In genomic region chr7:126856691-126857291, GRCh38 we compare ENCODE assay signal across 8 cellular contexts.
DNase-seq lines count a peak whose midpoint lies in the region; ATAC-seq and TF ChIP-seq lines count a peak whose summit lies in the region.

No MANE protein-coding gene starts in this region.

- no peaks in the 10 kb centered on the region for H3K36me3 Mint-ChIP-seq in Caco-2 (ENCODE audit: insufficient read depth, unreplicated experiment)
- H3K36me3 Mint-ChIP-seq in osteocyte (ENCODE audit: unreplicated experiment), result no peaks in the 10 kb centered on the region

- no peak overlapping the region for H3K4me3 ChIP-seq in Caco-2 (ENCODE audit: low read depth, low read length)
- no peak overlapping the region for H3K4me3 ChIP-seq in body of pancreas
- H3K4me3 ChIP-seq in gastrocnemius medialis, result no peak overlapping the region

- ATAC-seq in GM19328 (IDR thresholded peaks at IDR 0.05; ENCODE audit: unreplicated experiment) (peak; percentile 67), HG03558 (IDR thresholded peaks at IDR 0.05; ENCODE audit: extremely low read depth, unreplicated experiment) (peak; percentile 67), body of pancreas (no peak), gastrocnemius medialis (no peak)

- TF ChIP-seq CTCF in Caco-2 (IDR thresholded peaks at IDR 0.05; ENCODE audit: insufficient read depth in 1 of 2, low read depth in 1 of 2, low read length in 1 of 2, severe bottlenecking in 1 of 2, unreplicated experiment in 1 of 2) (peak; percentile 56 to 60), body of pancreas (IDR thresholded peaks at IDR 0.05) (peak; percentile 17 to 57 (median 51)), osteocyte (IDR thresholded peaks at IDR 0.05) (peak; percentile 47), gastrocnemius medialis (IDR thresholded peaks at IDR 0.05 in 4 of 5, conservative IDR thresholded peaks at IDR 0.05 in 1 of 5) (no peak)

- H3K27ac ChIP-seq in body of pancreas, result no peak overlapping the region
- H3K27ac ChIP-seq in gastrocnemius medialis, result no peak overlapping the region

- H3K27me3 Mint-ChIP-seq in Caco-2 (ENCODE audit: insufficient read depth, unreplicated experiment) (peaks cover 6% of the 10 kb centered on the region), osteocyte (ENCODE audit: unreplicated experiment) (peaks cover under 1% of the 10 kb centered on the region)

- intact Hi-C loops in Caco-2 (cut with micrococcal nuclease; ENCODE audit: unreplicated experiment), result loop anchor here (2.0 kb wide), 3 partner anchors 44 to 396 kb away; partner anchors contain the start of gene GRM8
- intact Hi-C loops in body of pancreas (cut with DNase I), result no loop called here
- intact Hi-C loops in gastrocnemius medialis (cut with DNase I; ENCODE audit: low total_unique reads), result no loop called here

- CTCF ChIA-PET in Caco-2 (lab: Charles Lee), result no interaction called here

- no peaks in the 10 kb centered on the region for H3K36me3 ChIP-seq in Caco-2 (ENCODE audit: control insufficient read depth, insufficient read depth, low read length)
- no peaks in the 10 kb centered on the region for H3K36me3 ChIP-seq in body of pancreas (replicated peaks in 1 of 2; ENCODE audit: insufficient read depth in 1 of 2, low read depth in 2 of 2)
- H3K36me3 ChIP-seq in gastrocnemius medialis, result no peaks in the 10 kb centered on the region

- TF ChIP-seq POLR2A in body of pancreas (IDR thresholded peaks at IDR 0.05), result no peak
- no peak for TF ChIP-seq POLR2A in gastrocnemius medialis (IDR thresholded peaks at IDR 0.05)

- H3K9me3 ChIP-seq in Caco-2 (no peaks in the 10 kb centered on the region), body of pancreas (no peaks in the 10 kb centered on the region), gastrocnemius medialis (no peaks in the 10 kb centered on the region)

- H3K4me1 ChIP-seq in Caco-2, result no peaks in the 10 kb centered on the region
- H3K4me1 ChIP-seq in body of pancreas, result no peaks in the 10 kb centered on the region
- no peaks in the 10 kb centered on the region for H3K4me1 ChIP-seq in gastrocnemius medialis

- H3K9me3 Mint-ChIP-seq in Caco-2 (ENCODE audit: unreplicated experiment), result no peaks in the 10 kb centered on the region
- no peaks in the 10 kb centered on the region for H3K9me3 Mint-ChIP-seq in osteocyte (ENCODE audit: unreplicated experiment)

- in situ Hi-C loops in gastrocnemius medialis (cut with MboI; ENCODE audit: low sequenced_read_pairs in 4 of 4), result no loop called here

- no peak overlapping the region for H3K4me3 Mint-ChIP-seq in Caco-2 (ENCODE audit: unreplicated experiment)
- H3K4me3 Mint-ChIP-seq in osteocyte (ENCODE audit: unreplicated experiment), result no peak overlapping the region

- H3K27me3 ChIP-seq in Caco-2 (replicated peaks; ENCODE audit: control insufficient read depth, insufficient read depth, low read length) (no peaks in the 10 kb centered on the region; the same call in 1 of the 2 replicates), body of pancreas (no peaks in the 10 kb centered on the region), gastrocnemius medialis (no peaks in the 10 kb centered on the region)

- no peaks in the 10 kb centered on the region for H3K4me1 Mint-ChIP-seq in Caco-2 (ENCODE audit: low read depth, unreplicated experiment)
- no peaks in the 10 kb centered on the region for H3K4me1 Mint-ChIP-seq in osteocyte (ENCODE audit: unreplicated experiment)

- DNase-seq in Caco-2 (peak in 1 of 2 experiments; percentile 12), body of pancreas (no peak), osteocyte (ENCODE audit: extremely low spot score, unreplicated experiment) (no peak), NCI-H2107 (lab: John Stamatoyannopoulos, UW) (no peak), gastrocnemius medialis (no peak)
- DNase-seq in activated effector memory CD4-positive, alpha-beta T cell treated with anti-CD3 and anti-CD28 coated beads, Interleukin-2, amount 50 U/mL, for 16 hours, result no peak

- WGBS in body of pancreas, 2 donors, result 44 to 51% methylated on average over 2 of the region's 2 CpGs

- no TSS peak for BruUV-seq in Caco-2 (replicated peaks; lab: Mats Ljungman, UMichigan)

- POLR2A ChIA-PET in Caco-2 (lab: Charles Lee), result no interaction called here

- H3K27ac Mint-ChIP-seq in Caco-2 (ENCODE audit: unreplicated experiment) (no peak overlapping the region), osteocyte (ENCODE audit: unreplicated experiment) (no peak overlapping the region)

Comparison
In these comparisons a context has a peak if more than half of its experiments do, and no peak if none do; other contexts are left out.
1. CTCF ChIP-seq: peak in Caco-2 (2 of 2), body of pancreas (7 of 7) and osteocyte (single experiment); none in gastrocnemius medialis (0 of 5).
2. ATAC-seq: peak in GM19328 (single experiment) and HG03558 (single experiment); none in body of pancreas (single experiment) and gastrocnemius medialis (0 of 2).